Comparison of ENCODE assay signal across 9 cellular contexts in the genomic region with DNA sequence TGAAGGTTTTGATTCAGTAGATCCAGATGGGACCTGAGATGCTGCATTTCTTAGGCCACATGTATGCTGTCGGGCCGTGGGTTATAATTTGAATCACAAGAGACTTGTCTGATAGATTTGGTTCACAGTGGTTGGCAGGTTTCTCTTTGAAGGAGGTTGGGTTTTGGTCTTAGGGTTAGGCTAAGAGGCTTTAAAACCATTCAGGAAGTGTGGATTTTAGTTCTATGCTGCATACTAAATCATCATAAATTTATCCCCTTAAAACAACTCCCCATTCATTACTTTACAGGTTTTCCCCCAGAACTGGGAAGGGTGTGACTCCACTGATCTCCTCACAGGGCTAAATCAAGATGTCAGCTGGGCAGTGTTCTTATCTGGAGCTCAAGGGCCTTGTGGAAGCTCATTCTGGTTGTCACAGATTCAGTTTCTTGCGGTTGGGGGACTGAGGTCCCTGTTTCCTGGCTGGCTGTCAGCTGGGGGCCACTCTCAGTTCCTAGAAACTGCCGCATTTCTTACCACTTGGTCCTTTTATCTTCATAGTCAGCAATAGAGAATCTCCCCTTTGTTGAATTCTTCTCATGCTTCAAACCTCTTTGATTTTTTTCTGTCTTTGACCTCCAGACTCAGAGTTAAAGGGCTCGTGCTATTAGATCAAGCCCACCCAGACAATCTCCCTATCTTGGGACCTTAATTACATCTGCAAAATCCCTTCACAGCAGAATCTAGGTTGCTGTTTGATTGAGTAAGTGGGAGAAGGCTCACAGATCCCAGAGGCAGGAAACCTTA.
A peak's percentile ranks its signal among the peaks of the same experiment; 100 is the strongest.
DNase-seq lines count a peak whose midpoint lies in the region; ATAC-seq lines count a peak whose summit lies in the region.
"Had no signal": no experiment of that assay in that cellular context is flagged by ENCODE, and none has a peak within 500 bp of the region (broad histone marks: within the 10 kb centered on the region; RNA-seq: fewer than 3 reads in every experiment).

No MANE protein-coding gene starts in this region.

- DNase-seq in T-helper 2 cell (peak in 3 of 5 experiments; percentile 21 to 96 (median 64)), medulla oblongata (ENCODE audit: extremely low spot score) (peak; percentile 46), NCI-H1092 treated with DMSO at 0.1 percent for 48 hours (lab: John Stamatoyannopoulos, UW) (no peak), cerebellar cortex (ENCODE audit: low spot score) (no peak), NCI-H2227 treated with DMSO at 0.1 percent for 48 hours (lab: John Stamatoyannopoulos, UW) (no peak)

- ATAC-seq in GM19035 (IDR thresholded peaks at IDR 0.05; ENCODE audit: unreplicated experiment) (peak; percentile 53), HG02938 (IDR thresholded peaks at IDR 0.05; ENCODE audit: unreplicated experiment) (peak; percentile 38), GM18873 (IDR thresholded peaks at IDR 0.05; ENCODE audit: low FRiP score, unreplicated experiment) (no peak)
- ATAC-seq: Panc1 had no signal

Comparison
In these comparisons a context has a peak if more than half of its experiments do, and no peak if none do; other contexts are left out.
1. DNase-seq: peak in T-helper 2 cell (3 of 5) and medulla oblongata (single experiment); none in NCI-H1092 treated with DMSO at 0.1 percent for 48 hours (single experiment), cerebellar cortex (single experiment) and NCI-H2227 treated with DMSO at 0.1 percent for 48 hours (single experiment).